Comparison of ENCODE assay signal across 22 cellular contexts in the genomic region with DNA sequence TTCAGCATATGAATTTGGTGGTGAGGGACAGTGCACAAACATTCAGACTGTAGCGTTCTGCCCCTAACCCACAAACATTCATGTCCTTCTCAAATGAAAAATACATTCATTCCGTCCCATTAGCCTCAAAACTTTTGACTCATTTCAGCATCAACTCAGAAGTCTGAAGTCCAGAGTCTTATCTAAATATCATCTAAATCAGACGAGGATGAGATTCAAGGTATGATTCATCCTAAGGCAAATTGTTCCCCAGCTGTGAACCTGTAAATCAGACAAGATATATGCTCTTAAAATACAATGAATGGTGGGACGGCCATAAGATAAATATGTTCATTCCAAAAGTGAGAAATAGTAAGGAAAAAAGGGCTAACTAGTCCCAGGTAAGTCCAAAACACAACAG.
"Had no signal": no experiment of that assay in that cellular context is flagged by ENCODE, and none has a peak within 500 bp of the region (broad histone marks: within the 10 kb centered on the region; RNA-seq: fewer than 3 reads in every experiment).

No MANE protein-coding gene starts in this region.

- H3K36me3 Mint-ChIP-seq: naive thymus-derived CD8-positive, alpha-beta T cell; stimulated activated effector memory CD8-positive, alpha-beta T cell treated with anti-CD3 and anti-CD28 coated beads, Interleukin-12 subunit alpha, Interleukin-12 subunit beta, amount 100 ng/mL, for 72 hours; type B pancreatic cell had no signal

- H3K4me1 ChIP-seq: left ventricle myocardium inferior, pancreas, prostate gland, spleen, tibial nerve, uterus had no signal

- H3K4me1 Mint-ChIP-seq: naive thymus-derived CD8-positive, alpha-beta T cell; neural crest cell; stimulated activated effector memory CD8-positive, alpha-beta T cell treated with anti-CD3 and anti-CD28 coated beads, Interleukin-12 subunit alpha, Interleukin-12 subunit beta, amount 100 ng/mL, for 72 hours had no signal

- H3K9me3 ChIP-seq: prostate gland, uterus had no signal

- H3K4me3 ChIP-seq: left ventricle myocardium inferior, lung, pancreas, prostate gland, skin epidermis, spleen, tibial nerve, uterus had no signal

- H3K36me3 ChIP-seq: left ventricle myocardium inferior, pancreas, prostate gland, spleen, tibial nerve, uterus had no signal

- H3K27ac Mint-ChIP-seq: naive thymus-derived CD8-positive, alpha-beta T cell; stimulated activated effector memory CD8-positive, alpha-beta T cell treated with anti-CD3 and anti-CD28 coated beads, Interleukin-12 subunit alpha, Interleukin-12 subunit beta, amount 100 ng/mL, for 72 hours; stimulated activated naive CD8-positive, alpha-beta T cell treated with anti-CD3 and anti-CD28 coated beads, Interleukin-15, Interleukin-2, amounts not matched to agents 100 ng/mL and 50 ng/mL, for 24 hours; type B pancreatic cell had no signal

- H3K27me3 Mint-ChIP-seq: naive thymus-derived CD8-positive, alpha-beta T cell; stimulated activated naive CD8-positive, alpha-beta T cell treated with anti-CD3 and anti-CD28 coated beads, Interleukin-15, Interleukin-2, amounts not matched to agents 100 ng/mL and 50 ng/mL, for 24 hours; type B pancreatic cell had no signal

- H3K4me3 Mint-ChIP-seq: naive thymus-derived CD8-positive, alpha-beta T cell; nephron; neural crest cell; stimulated activated effector memory CD8-positive, alpha-beta T cell treated with anti-CD3 and anti-CD28 coated beads, Interleukin-12 subunit alpha, Interleukin-12 subunit beta, amount 100 ng/mL, for 72 hours; stimulated activated naive CD8-positive, alpha-beta T cell treated with anti-CD3 and anti-CD28 coated beads, Interleukin-15, Interleukin-2, amounts not matched to agents 100 ng/mL and 50 ng/mL, for 24 hours; type B pancreatic cell had no signal

- H3K27ac ChIP-seq: left ventricle myocardium inferior, pancreas, prostate gland, skin epidermis, spleen, tibial nerve, uterus had no signal

- DNase-seq: islet precursor cell; left ventricle myocardium inferior; naive thymus-derived CD8-positive, alpha-beta T cell; nucleus accumbens; pancreas; retina; right cardiac atrium; spleen; stimulated activated CD4-positive, alpha-beta T cell treated with anti-CD3 and anti-CD28 coated beads, Interleukin-4, amount 100 ng/mL, for 24 hours; stimulated activated naive CD4-positive, alpha-beta T cell; substantia nigra; uterus had no signal

- ATAC-seq: naive thymus-derived CD8-positive, alpha-beta T cell; pancreas; right cardiac atrium; sciatic nerve; stimulated activated effector memory CD8-positive, alpha-beta T cell treated with anti-CD3 and anti-CD28 coated beads, Interleukin-12 subunit alpha, Interleukin-12 subunit beta, amount 100 ng/mL, for 72 hours had no signal

- H3K27me3 ChIP-seq: pancreas, spleen, tibial nerve, uterus had no signal
